ENCODE assay signal across 21 cellular contexts in genomic region chr15:27589782-27590181, GRCh38.
"Had no signal": no experiment of that assay in that cellular context is flagged by ENCODE, and none has a peak within 500 bp of the region (broad histone marks: within the 10 kb centered on the region; RNA-seq: fewer than 3 reads in every experiment).

No MANE protein-coding gene starts in this region.

- H3K9me3 ChIP-seq: esophagus muscularis mucosa, lower lobe of right lung, testis, tibial nerve, upper lobe of right lung had no signal

- H3K27me3 ChIP-seq: left lung, testis, tibial nerve, upper lobe of right lung had no signal

- H3K4me1 Mint-ChIP-seq: immature natural killer cell; natural killer cell; neural crest cell; stimulated activated naive CD8-positive, alpha-beta T cell treated with anti-CD3 and anti-CD28 coated beads, Interleukin-15, amount 100 ng/mL, for 72 hours had no signal

- H3K27ac ChIP-seq: dorsolateral prefrontal cortex, epithelial cell of prostate, esophagus muscularis mucosa, gastroesophageal sphincter, left lung, lower lobe of right lung, testis, tibial nerve, upper lobe of right lung had no signal

- ATAC-seq: gastroesophageal sphincter; left lung; lower lobe of right lung; natural killer cell; stimulated activated naive CD8-positive, alpha-beta T cell treated with anti-CD3 and anti-CD28 coated beads, Interleukin-15, amount 100 ng/mL, for 72 hours; upper lobe of right lung had no signal

- DNase-seq: cortex of kidney; dorsolateral prefrontal cortex; effector memory CD4-positive, alpha-beta T cell; immature natural killer cell; left lung; lower lobe of right lung; natural killer cell; posterior cingulate gyrus; small intestine; stimulated activated CD4-positive, alpha-beta T cell treated with anti-CD3 and anti-CD28 coated beads, Interleukin-12 subunit alpha, Interleukin-12 subunit beta, amount 100 ng/mL, for 4 hours; stimulated activated naive CD8-positive, alpha-beta T cell treated with anti-CD3 and anti-CD28 coated beads, Interleukin-15, amount 100 ng/mL, for 72 hours; testis; upper lobe of right lung had no signal

- H3K27ac Mint-ChIP-seq: immature natural killer cell, memory B cell, mesothelial cell of epicardium, natural killer cell had no signal

- H3K36me3 ChIP-seq: esophagus muscularis mucosa, gastroesophageal sphincter, left lung, lower lobe of right lung, tibial nerve, upper lobe of right lung had no signal

- H3K4me1 ChIP-seq: esophagus muscularis mucosa, gastroesophageal sphincter, left lung, lower lobe of right lung, testis, tibial nerve, upper lobe of right lung had no signal

- H3K36me3 Mint-ChIP-seq: immature natural killer cell, mesothelial cell of epicardium, natural killer cell had no signal

- H3K27me3 Mint-ChIP-seq: stimulated activated naive CD8-positive, alpha-beta T cell treated with anti-CD3 and anti-CD28 coated beads, Interleukin-15, amount 100 ng/mL, for 72 hours had no signal

- FAIRE-seq: keratinocyte, small intestine had no signal

- H3K4me3 ChIP-seq: dorsolateral prefrontal cortex, esophagus muscularis mucosa, gastroesophageal sphincter, left lung, lower lobe of right lung, testis, tibial nerve, upper lobe of right lung had no signal

- H3K9me3 Mint-ChIP-seq: mesothelial cell of epicardium, neural crest cell had no signal

- H3K4me3 Mint-ChIP-seq: immature natural killer cell; memory B cell; mesothelial cell of epicardium; natural killer cell; neural crest cell; stimulated activated naive CD8-positive, alpha-beta T cell treated with anti-CD3 and anti-CD28 coated beads, Interleukin-15, amount 100 ng/mL, for 72 hours had no signal
